ENCODE assay signal across 8 cellular contexts in the genomic region with DNA sequence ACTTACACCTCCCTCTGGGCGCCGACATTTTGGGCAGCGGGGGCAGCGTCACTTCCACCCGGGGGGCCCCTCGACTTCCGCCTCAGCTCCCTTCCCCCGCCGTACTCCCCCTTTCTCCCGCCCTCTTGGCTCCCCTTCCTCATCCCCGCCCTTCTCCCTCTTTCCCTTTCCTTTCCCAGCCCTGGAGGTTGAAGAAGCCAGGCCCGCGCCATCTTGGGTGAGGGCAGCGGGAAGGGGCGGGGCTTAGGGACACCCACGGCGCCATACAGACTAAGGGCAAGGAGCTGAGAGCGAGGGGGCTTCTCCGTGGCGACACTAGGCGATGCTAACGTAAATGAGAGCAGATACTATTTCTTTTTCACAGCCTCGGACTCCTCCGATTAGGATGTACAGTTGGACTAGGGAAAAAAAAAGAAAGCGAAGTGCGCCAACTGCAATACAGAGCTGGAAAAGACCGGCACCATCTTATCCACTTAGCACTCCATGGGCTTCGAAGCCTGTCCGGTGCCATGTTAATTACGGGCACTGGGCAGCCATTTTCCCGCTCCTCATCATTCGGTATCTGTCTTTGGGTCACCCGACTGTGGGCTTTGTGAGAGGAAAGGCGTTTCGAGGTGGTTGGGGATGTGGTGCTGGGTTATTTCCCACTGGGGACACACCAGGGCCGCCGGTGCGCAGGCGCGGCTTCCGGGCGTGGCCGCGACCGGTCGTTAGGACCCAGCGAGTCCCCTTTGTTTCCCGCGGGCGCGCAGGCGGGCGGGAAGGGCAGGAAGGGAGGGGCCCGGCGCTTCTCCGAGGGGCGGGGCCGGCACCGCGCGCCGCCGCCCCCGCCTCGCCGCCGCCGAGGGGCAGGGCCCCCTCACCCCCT. TPM values are rescaled to one million over a fixed set of nuclear protein-coding genes. Genes with fewer than 3 reads are reported as not detected.
A peak's percentile ranks its signal among the peaks of the same experiment; 100 is the strongest.
DNase-seq lines count a peak whose midpoint lies in the region; ATAC-seq lines count a peak whose summit lies in the region.

A gene with protein sequence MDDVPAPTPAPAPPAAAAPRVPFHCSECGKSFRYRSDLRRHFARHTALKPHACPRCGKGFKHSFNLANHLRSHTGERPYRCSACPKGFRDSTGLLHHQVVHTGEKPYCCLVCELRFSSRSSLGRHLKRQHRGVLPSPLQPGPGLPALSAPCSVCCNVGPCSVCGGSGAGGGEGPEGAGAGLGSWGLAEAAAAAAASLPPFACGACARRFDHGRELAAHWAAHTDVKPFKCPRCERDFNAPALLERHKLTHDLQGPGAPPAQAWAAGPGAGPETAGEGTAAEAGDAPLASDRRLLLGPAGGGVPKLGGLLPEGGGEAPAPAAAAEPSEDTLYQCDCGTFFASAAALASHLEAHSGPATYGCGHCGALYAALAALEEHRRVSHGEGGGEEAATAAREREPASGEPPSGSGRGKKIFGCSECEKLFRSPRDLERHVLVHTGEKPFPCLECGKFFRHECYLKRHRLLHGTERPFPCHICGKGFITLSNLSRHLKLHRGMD (minus strand): TSS at position 50 of the 868 bp plus-strand sequence. CDS start 1,652 bp downstream, outside the sequence.
A gene with protein sequence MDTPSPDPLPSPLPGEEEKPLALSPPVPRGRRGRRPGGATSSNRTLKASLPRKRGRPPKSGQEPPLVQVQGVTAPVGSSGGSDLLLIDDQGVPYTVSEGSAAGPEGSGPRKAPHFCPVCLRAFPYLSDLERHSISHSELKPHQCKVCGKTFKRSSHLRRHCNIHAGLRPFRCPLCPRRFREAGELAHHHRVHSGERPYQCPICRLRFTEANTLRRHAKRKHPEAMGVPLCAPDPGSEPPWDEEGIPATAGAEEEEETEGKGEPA (plus strand): TSS at position 821 of the 868 bp plus-strand sequence. CDS start 1,825 bp downstream, outside the sequence.

- peak; percentile 36 for ATAC-seq in GM21367 (IDR thresholded peaks at IDR 0.05; ENCODE audit: unreplicated experiment)
- peak; percentile 72 for ATAC-seq in effector memory CD8-positive, alpha-beta T cell (replicated peaks)

- H3K9me3 Mint-ChIP-seq in effector memory CD8-positive, alpha-beta T cell = peaks cover 0 to 4% of the 10 kb centered on the region in 2 donors

- H3K36me3 Mint-ChIP-seq in effector memory CD8-positive, alpha-beta T cell (ENCODE audit: insufficient read depth) = peaks cover 29% of the 10 kb centered on the region

- H3K36me3 ChIP-seq in mesendoderm (ENCODE audit: control insufficient read depth, insufficient read depth, low read length) = peaks cover 2% of the 10 kb centered on the region

- peak within 1 kb of the TSS; percentile 87 for H3K4me2 ChIP-seq in mesendoderm (ENCODE audit: low read length)

- H2BK120ac ChIP-seq in mesendoderm (ENCODE audit: low read depth, low read length) = no peak within 1 kb of the TSS

- no peaks in the 10 kb centered on the region for H3K79me2 ChIP-seq in mesendoderm (ENCODE audit: control insufficient read depth, insufficient read depth, low read length)

- H4K5ac ChIP-seq in mesendoderm (ENCODE audit: low read length) = peak within 1 kb of the TSS; percentile 97

- no peak within 1 kb of the TSS for H2AK5ac ChIP-seq in mesendoderm (ENCODE audit: low read length)

- H3K27me3 ChIP-seq in mesendoderm (ENCODE audit: insufficient read depth, low read length, poor library complexity) = no peaks in the 10 kb centered on the region

- H3K27me3 Mint-ChIP-seq in effector memory CD8-positive, alpha-beta T cell = no peaks in the 10 kb centered on the region

- H3K23ac ChIP-seq in mesendoderm (ENCODE audit: low read length) = no peak within 1 kb of the TSS

- H2BK5ac ChIP-seq in mesendoderm (ENCODE audit: low read length) = peak within 1 kb of the TSS; percentile 99

- H4K8ac ChIP-seq in mesendoderm (ENCODE audit: low read depth, low read length) = no peak within 1 kb of the TSS

- no CpG with 5 or more reads among the region's 68 CpGs for WGBS in mesendoderm (ENCODE audit: extremely low coverage, insufficient coverage, low lambda C conversion rate)

- H2BK15ac ChIP-seq in mesendoderm (replicated peaks; ENCODE audit: low read depth) = no peak within 1 kb of the TSS

- H3K4me1 ChIP-seq in mesendoderm (ENCODE audit: control insufficient read depth, low read depth, low read length) = no peaks in the 10 kb centered on the region

- peaks cover 18 to 23% of the 10 kb centered on the region in 2 donors for H3K4me1 Mint-ChIP-seq in effector memory CD8-positive, alpha-beta T cell (ENCODE audit: low read depth in 2 of 2)

- H3K27ac ChIP-seq in mesendoderm (ENCODE audit: low read depth, low read length) = peak within 1 kb of the TSS; percentile 98

- H3K4ac ChIP-seq in mesendoderm (ENCODE audit: low read depth, low read length) = peak within 1 kb of the TSS; percentile 93

- DNase-seq in COLO668 (lab: John Stamatoyannopoulos, UW; ENCODE audit: unreplicated experiment) = peak; percentile 97
- peak; percentile 86 to 100 (median 99) for DNase-seq in HUDEP-2 (lab: John Stamatoyannopoulos, UW; ENCODE audit: unreplicated experiment in 76 of 76)
- DNase-seq in NOMO-1 treated with dmso at 0.1 percent for 144 hours (lab: John Stamatoyannopoulos, UW; ENCODE audit: unreplicated experiment) = peak; percentile 99
- peak; percentile 92 to 93 for DNase-seq in activated CD8-positive, alpha-beta memory T cell treated with anti-CD3 and anti-CD28 coated beads for 4 hours (ENCODE audit: low read depth in 2 of 2)
- DNase-seq in effector memory CD8-positive, alpha-beta T cell = peak; percentile 91 to 96 (median 94)
- peak; percentile 99 for DNase-seq in mesendoderm
- peak; percentile 93 for DNase-seq in stimulated activated CD8-positive, alpha-beta memory T cell treated with anti-CD3 and anti-CD28 coated beads, Interleukin-12 subunit alpha, Interleukin-12 subunit beta, amount 100 ng/mL, for 4 hours (ENCODE audit: low read depth)

- H3K56ac ChIP-seq in mesendoderm (ENCODE audit: low read length) = peak within 1 kb of the TSS; percentile 100

- peak within 1 kb of the TSS; percentile 98 for H3K18ac ChIP-seq in mesendoderm (ENCODE audit: low read length)

- H3K4me3 Mint-ChIP-seq in effector memory CD8-positive, alpha-beta T cell = peak within 1 kb of the TSS; percentile 91 to 92

- peak within 1 kb of the TSS; percentile 90 to 98 for H3K27ac Mint-ChIP-seq in effector memory CD8-positive, alpha-beta T cell

- no peaks in the 10 kb centered on the region for H3K79me1 ChIP-seq in mesendoderm (ENCODE audit: low read length)

- peak within 1 kb of the TSS; percentile 98 for H3K9ac ChIP-seq in mesendoderm (ENCODE audit: low read length)

- peak within 1 kb of the TSS; percentile 92 for H3K4me3 ChIP-seq in mesendoderm (ENCODE audit: low read length)

RNA-seq across cellular contexts. Expression of the first gene that starts in this region (rescaled TPM):
- polyA plus RNA-seq in mesendoderm (2013, experiment 1 of 2) = 13.5 TPM
- polyA plus RNA-seq in mesendoderm (2013, experiment 2 of 2) = 13.7 TPM

RNA-seq across cellular contexts. Expression of the second gene that starts in this region (rescaled TPM):
- 1.8 TPM for polyA plus RNA-seq in mesendoderm (2013, experiment 1 of 2)
- polyA plus RNA-seq in mesendoderm (2013, experiment 2 of 2) = 1.8 TPM

Comparison
In these comparisons a context has a peak if more than half of its experiments do, and no peak if none do; other contexts are left out.
1. Peak in every context shown above with its lines: DNase-seq, ATAC-seq, H3K4me3 ChIP-seq and H3K27ac ChIP-seq.